Comparison of ENCODE assay signal across 8 cellular contexts in genomic region chr10:122307669-122308486, GRCh38. TPM values are rescaled to one million over a fixed set of nuclear protein-coding genes. Genes with fewer than 3 reads are reported as not detected.
A peak's percentile ranks its signal among the peaks of the same experiment; 100 is the strongest.
DNase-seq lines count a peak whose midpoint lies in the region; ATAC-seq and TF ChIP-seq lines count a peak whose summit lies in the region.

No MANE protein-coding gene starts in this region.

- ATAC-seq in HG03378 (IDR thresholded peaks at IDR 0.05; ENCODE audit: unreplicated experiment), result no peak

- TF ChIP-seq CTCF in HFF-Myc (IDR thresholded peaks at IDR 0.05; ENCODE audit: low read depth, low read length, missing control alignments) (no peak), retinal pigment epithelial cell (conservative IDR thresholded peaks at IDR 0.05; ENCODE audit: low read depth, low read length) (no peak)

- H3K4me1 ChIP-seq in BLaER1, result peaks cover 10% of the 10 kb centered on the region

- H3K4me2 ChIP-seq in BLaER1, result peak overlapping the region; percentile 8; the same call in 1 of the 2 replicates

- H3K4me3 ChIP-seq in BLaER1 (no peak overlapping the region), HFF-Myc (replicated peaks; ENCODE audit: low read depth, low read length) (peak overlapping the region; percentile 12; the same call in 1 of the 2 replicates), retinal pigment epithelial cell (ENCODE audit: low read length) (peak overlapping the region; percentile 4)

- no peaks in the 10 kb centered on the region for H3K27me3 ChIP-seq in BLaER1

- DNase-seq in HFF-Myc (ENCODE audit: extremely low read depth, low read depth) (peak; percentile 90), SHP77 treated with DMSO at 0.1 percent for 48 hours (lab: John Stamatoyannopoulos, UW) (peak; percentile 33), glomerular endothelial cell (ENCODE audit: extremely low read depth, low read depth, low spot score) (peak; percentile 99), retinal pigment epithelial cell (ENCODE audit: low read depth) (peak; percentile 96), DMS153 (lab: John Stamatoyannopoulos, UW) (no peak), HuH-7 (ENCODE audit: low spot score) (no peak)

- H3K9ac ChIP-seq in BLaER1, result no peak overlapping the region

- H3K27ac ChIP-seq in BLaER1, result no peak overlapping the region

- no peaks in the 10 kb centered on the region for H3K9me3 ChIP-seq in BLaER1

- no peaks in the 10 kb centered on the region for H3K36me3 ChIP-seq in BLaER1

- no peaks in the 10 kb centered on the region for H4K20me1 ChIP-seq in BLaER1

RNA-seq across cellular contexts. Expression of gene BTBD16, which starts 36.8 kb away (rescaled TPM):
- total RNA-seq in glomerular endothelial cell, result 0.47 TPM in 1 of 2 replicates, not detected in the other

Comparison
In these comparisons a context has a peak if more than half of its experiments do, and no peak if none do; other contexts are left out.
1. DNase-seq: peak in HFF-Myc (single experiment), SHP77 treated with DMSO at 0.1 percent for 48 hours (single experiment), glomerular endothelial cell (single experiment) and retinal pigment epithelial cell (single experiment); none in DMS153 (single experiment) and HuH-7 (single experiment).